ENCODE assay signal across 8 cellular contexts in genomic region chr2:230219419-230220331, GRCh38. TPM values are rescaled to one million over a fixed set of nuclear protein-coding genes. Genes with fewer than 3 reads are reported as not detected.
DNase-seq lines count a peak whose midpoint lies in the region; ATAC-seq and TF ChIP-seq lines count a peak whose summit lies in the region.

Gene SP110, minus strand, starts transcription at chr2:230219984. Its CDS starts 3,057 bp downstream, at chr2:230216927.

- CTCF ChIA-PET in activated naive CD4-positive, alpha-beta T cell treated with anti-CD3 and anti-CD28 coated beads for 36 hours (lab: Charles Lee): no interaction called here

- H3K4me1 Mint-ChIP-seq in activated naive CD4-positive, alpha-beta T cell treated with anti-CD3 and anti-CD28 coated beads for 36 hours (ENCODE audit: low read depth): peaks cover 62% of the 10 kb centered on the region

- peaks cover 48% of the 10 kb centered on the region for H3K36me3 Mint-ChIP-seq in activated naive CD4-positive, alpha-beta T cell treated with anti-CD3 and anti-CD28 coated beads for 36 hours (ENCODE audit: low read depth)

- ATAC-seq in GM19324 (IDR thresholded peaks at IDR 0.05; ENCODE audit: low FRiP score, unreplicated experiment) (peak; percentile 79), HG03469 (IDR thresholded peaks at IDR 0.05; ENCODE audit: unreplicated experiment) (peak; percentile 73)

- H3K4me3 ChIP-seq in suprapubic skin: peak within 1 kb of the TSS; percentile 68

- DNase-seq in C1 segment of cervical spinal cord (lab: John Stamatoyannopoulos, UW) (peak; percentile 4 to 79 (median 64)), SIG-M5 treated with dmso at 0.1 percent for 504 hours (lab: John Stamatoyannopoulos, UW; ENCODE audit: unreplicated experiment) (peak; percentile 91), germinal center (ENCODE audit: low spot score) (peak; percentile 76), occipital lobe (lab: John Stamatoyannopoulos, UW) (peak; percentile 43), suprapubic skin (ENCODE audit: low spot score in 2 of 2) (peak; percentile 87)
- peak; percentile 91 for DNase-seq in activated naive CD4-positive, alpha-beta T cell treated with anti-CD3 and anti-CD28 coated beads for 36 hours

- H3K9me3 ChIP-seq in suprapubic skin: no peaks in the 10 kb centered on the region

- H3K27me3 Mint-ChIP-seq in activated naive CD4-positive, alpha-beta T cell treated with anti-CD3 and anti-CD28 coated beads for 36 hours (ENCODE audit: low read depth): no peaks in the 10 kb centered on the region

- no peak for TF ChIP-seq CTCF in suprapubic skin (IDR thresholded peaks at IDR 0.05)

- no peaks in the 10 kb centered on the region for H3K27me3 ChIP-seq in suprapubic skin

- peaks cover 32% of the 10 kb centered on the region for H3K4me1 ChIP-seq in suprapubic skin

- H3K36me3 ChIP-seq in suprapubic skin: peaks cover 17% of the 10 kb centered on the region

- intact Hi-C loops in activated naive CD4-positive, alpha-beta T cell treated with anti-CD3 and anti-CD28 coated beads for 36 hours (cut with micrococcal nuclease): loop anchor here (1.0 to 10.0 kb wide), 9 partner anchors 35 to 1488 kb away; partner anchors contain the start of genes PTMA and SLC16A14

- TF ChIP-seq EP300 in suprapubic skin (IDR thresholded peaks at IDR 0.05): no peak

- 1% methylated on average over 19 of the region's 19 CpGs for WGBS in suprapubic skin

- H3K9me3 Mint-ChIP-seq in activated naive CD4-positive, alpha-beta T cell treated with anti-CD3 and anti-CD28 coated beads for 36 hours: no peaks in the 10 kb centered on the region

- peak within 1 kb of the TSS; percentile 99 for H3K4me3 Mint-ChIP-seq in activated naive CD4-positive, alpha-beta T cell treated with anti-CD3 and anti-CD28 coated beads for 36 hours

- peak within 1 kb of the TSS; percentile 99 for H3K27ac Mint-ChIP-seq in activated naive CD4-positive, alpha-beta T cell treated with anti-CD3 and anti-CD28 coated beads for 36 hours

- no peak for TF ChIP-seq POLR2A in suprapubic skin (IDR thresholded peaks at IDR 0.05)

- H3K27ac ChIP-seq in suprapubic skin: peak within 1 kb of the TSS; percentile 81

RNA-seq across cellular contexts. Expression of gene SP110, which starts in this region (rescaled TPM):
- total RNA-seq in activated naive CD4-positive, alpha-beta T cell treated with anti-CD3 and anti-CD28 coated beads for 36 hours: 10 to 100 TPM; 85.3 to 88.8 TPM
- 1.2 TPM for total RNA-seq in occipital lobe
- 10 to 100 TPM; 11.8 to 32.7 (median 21.2) TPM for total RNA-seq in suprapubic skin

Comparison
In these comparisons a context has a peak if more than half of its experiments do, and no peak if none do; other contexts are left out.
1. Peak in every context shown above with its lines: DNase-seq, ATAC-seq, H3K4me3 ChIP-seq and H3K27ac ChIP-seq.